1 cellular context compared by ENCODE assay signal in the genomic region with DNA sequence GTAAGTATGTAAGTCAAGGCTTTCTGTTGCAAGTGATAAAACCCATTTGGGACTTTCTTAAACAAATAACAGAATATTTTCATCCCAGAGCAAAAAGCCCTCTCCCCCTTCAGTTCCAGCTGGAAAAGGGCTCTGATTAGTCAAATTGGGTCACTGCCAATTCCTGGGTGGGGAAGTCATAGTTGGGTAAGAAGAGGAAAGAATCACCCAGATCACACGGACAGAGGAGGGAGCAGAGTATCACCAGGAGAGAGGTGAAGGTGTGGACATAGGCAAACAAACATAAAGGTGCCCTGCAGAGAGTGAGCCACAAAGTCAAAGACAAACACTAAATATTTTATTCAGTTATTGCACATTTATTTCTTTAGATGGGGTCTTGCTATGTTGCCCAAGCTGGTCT.
TF ChIP-seq lines count a peak whose summit lies in the region.

No MANE protein-coding gene starts in this region.

TF ChIP-seq in K562, 482 proteins besides CTCF, POLR2A, EP300 and RAD21:
- TF ChIP-seq U2AF2 (optimal IDR thresholded peaks at IDR 0.05; ENCODE audit: low read depth, low read length) (no peak), NFIC (IDR thresholded peaks at IDR 0.05) (peak; percentile 22; the same call in 1 of the 2 replicates)
